Comparison of ENCODE assay signal across 10 cellular contexts in genomic region chr15:90840157-90840855, GRCh38. TPM values are rescaled to one million over a fixed set of nuclear protein-coding genes. Genes with fewer than 3 reads are reported as not detected.
DNase-seq lines count a peak whose midpoint lies in the region; ATAC-seq and TF ChIP-seq lines count a peak whose summit lies in the region.
"Had no signal": no experiment of that assay in that cellular context is flagged by ENCODE, and none has a peak within 500 bp of the region (broad histone marks: within the 10 kb centered on the region; RNA-seq: fewer than 3 reads in every experiment).

No MANE protein-coding gene starts in this region.

- no peaks in the 10 kb centered on the region for H3K9me3 ChIP-seq in stomach

- TF ChIP-seq POLR2A in stomach (IDR thresholded peaks at IDR 0.05) = no peak

- no peak for TF ChIP-seq CTCF in stomach (IDR thresholded peaks at IDR 0.05)

- H3K36me3 Mint-ChIP-seq in activated T-cell treated with anti-CD3 and anti-CD28 coated beads, Interleukin-2, amount 50 U/mL, for 24 hours (ENCODE audit: low read depth) = peaks cover 2% of the 10 kb centered on the region
- peaks cover 32% of the 10 kb centered on the region for H3K36me3 Mint-ChIP-seq in activated CD4-positive, alpha-beta memory T cell treated with anti-CD3 and anti-CD28 coated beads, Interleukin-2, amount 10 ng/mL, durations not matched to agents 7 days and 5 days (ENCODE audit: low read depth)

- WGBS in stomach, 5 donors = 85 to 95% (median 93%) methylated on average over 17 to 18 of the region's 18 CpGs

- H3K4me3 Mint-ChIP-seq in activated T-cell treated with anti-CD3 and anti-CD28 coated beads, Interleukin-2, amount 50 U/mL, for 24 hours = peak overlapping the region; percentile 74
- peak overlapping the region; percentile 79 for H3K4me3 Mint-ChIP-seq in activated CD4-positive, alpha-beta memory T cell treated with anti-CD3 and anti-CD28 coated beads, Interleukin-2, amount 10 ng/mL, durations not matched to agents 7 days and 5 days

- H3K27ac ChIP-seq in layer of hippocampus (ENCODE audit: low read depth, low read length) = peak overlapping the region; percentile 18
- H3K27ac ChIP-seq in stomach = peak overlapping the region; percentile 60 to 84 (median 75)
- H3K27ac ChIP-seq: WERI-Rb-1 had no signal

- no peaks in the 10 kb centered on the region for H3K27me3 Mint-ChIP-seq in activated T-cell treated with anti-CD3 and anti-CD28 coated beads, Interleukin-2, amount 50 U/mL, for 24 hours
- no peaks in the 10 kb centered on the region for H3K27me3 Mint-ChIP-seq in activated CD4-positive, alpha-beta memory T cell treated with anti-CD3 and anti-CD28 coated beads, Interleukin-2, amount 10 ng/mL, durations not matched to agents 7 days and 5 days

- POLR2A ChIA-PET in activated CD4-positive, alpha-beta memory T cell treated with anti-CD3 and anti-CD28 coated beads, Interleukin-2, amount 10 ng/mL, durations not matched to agents 7 days and 5 days (lab: Charles Lee) = interaction anchor here (1.4 to 9.2 kb wide), 9 partner anchors 10 to 123 kb away, joined by 7 to 153 read pairs (median 26); partner anchors contain the start of genes BLM, FURIN and HDDC3

- H3K36me3 ChIP-seq in stomach = no peaks in the 10 kb centered on the region
- H3K36me3 ChIP-seq: WERI-Rb-1 had no signal

- intact Hi-C loops in stomach (cut with DNase I; ENCODE audit: low total_unique reads) = no loop called here

- ATAC-seq in HG02623 (IDR thresholded peaks at IDR 0.05; ENCODE audit: unreplicated experiment) = no peak

- no peaks in the 10 kb centered on the region for H3K9me3 Mint-ChIP-seq in activated T-cell treated with anti-CD3 and anti-CD28 coated beads, Interleukin-2, amount 50 U/mL, for 24 hours
- no peaks in the 10 kb centered on the region for H3K9me3 Mint-ChIP-seq in activated CD4-positive, alpha-beta memory T cell treated with anti-CD3 and anti-CD28 coated beads, Interleukin-2, amount 10 ng/mL, durations not matched to agents 7 days and 5 days

- peak overlapping the region; percentile 96 for H3K27ac Mint-ChIP-seq in activated T-cell treated with anti-CD3 and anti-CD28 coated beads, Interleukin-2, amount 50 U/mL, for 24 hours
- H3K27ac Mint-ChIP-seq in activated CD4-positive, alpha-beta memory T cell treated with anti-CD3 and anti-CD28 coated beads, Interleukin-2, amount 10 ng/mL, durations not matched to agents 7 days and 5 days = peak overlapping the region; percentile 90

- CTCF ChIA-PET in activated CD4-positive, alpha-beta memory T cell treated with anti-CD3 and anti-CD28 coated beads, Interleukin-2, amount 10 ng/mL, durations not matched to agents 7 days and 5 days (lab: Charles Lee) = interaction anchor here (1.3 to 3.6 kb wide), 4 partner anchors 9 to 46 kb away, joined by 5 to 20 read pairs (median 11); no protein-coding TSS in a partner anchor

- H3K27me3 ChIP-seq in layer of hippocampus (ENCODE audit: control insufficient read depth, insufficient read depth, low read length) = no peaks in the 10 kb centered on the region
- H3K27me3 ChIP-seq in stomach = no peaks in the 10 kb centered on the region

- peaks cover 70% of the 10 kb centered on the region for H3K4me1 Mint-ChIP-seq in activated T-cell treated with anti-CD3 and anti-CD28 coated beads, Interleukin-2, amount 50 U/mL, for 24 hours (ENCODE audit: low read depth)
- H3K4me1 Mint-ChIP-seq in activated CD4-positive, alpha-beta memory T cell treated with anti-CD3 and anti-CD28 coated beads, Interleukin-2, amount 10 ng/mL, durations not matched to agents 7 days and 5 days = peaks cover 81% of the 10 kb centered on the region

- peaks cover 12 to 35% (median 22%) of the 10 kb centered on the region in 4 donors for H3K4me1 ChIP-seq in stomach

- H3K4me3 ChIP-seq in stomach = peak overlapping the region; percentile 13 to 25 (median 19)

- no peak for TF ChIP-seq EP300 in stomach (IDR thresholded peaks at IDR 0.05)

- DNase-seq in activated T-cell treated with anti-CD3 and anti-CD28 coated beads, Interleukin-2, amount 50 U/mL, for 24 hours = no peak
- DNase-seq in activated T-cell treated with anti-CD3 and anti-CD28 coated beads, Interleukin-2, amount 50 U/mL, for 1 hour = no peak
- DNase-seq in activated CD4-positive, alpha-beta memory T cell treated with anti-CD3 and anti-CD28 coated beads, Interleukin-2, amount 10 ng/mL, durations not matched to agents 7 days and 5 days = no peak
- DNase-seq in stomach = no peak
- DNase-seq in GF-D8 (lab: John Stamatoyannopoulos, UW) = no peak
- DNase-seq in Kasumi-1 (lab: John Stamatoyannopoulos, UW) = no peak
- DNase-seq: NCI-H1930, WERI-Rb-1 had no signal

RNA-seq across cellular contexts. Expression of gene FURIN, which starts 28.1 kb away (rescaled TPM):
- total RNA-seq in activated CD4-positive, alpha-beta memory T cell treated with anti-CD3 and anti-CD28 coated beads, Interleukin-2, amount 10 ng/mL, durations not matched to agents 7 days and 5 days = 100 to 1,000 TPM; 550 to 553 TPM
- 10 to 100 TPM; 32.7 to 81.1 (median 56.4) TPM for total RNA-seq in stomach
- 10 to 100 TPM; 13.7 to 26.3 (median 21.0) TPM for polyA plus RNA-seq in stomach

RNA-seq across cellular contexts. Expression of gene FES, which starts 44.0 kb away (rescaled TPM):
- total RNA-seq in activated CD4-positive, alpha-beta memory T cell treated with anti-CD3 and anti-CD28 coated beads, Interleukin-2, amount 10 ng/mL, durations not matched to agents 7 days and 5 days = 10 to 100 TPM; 31.2 to 32.4 TPM
- 10 to 100 TPM; 13.8 to 49.1 (median 25.1) TPM for total RNA-seq in stomach
- 10 to 100 TPM in 1 of 3 donors, 1 to 10 TPM in 2; 8.0 to 11.8 (median 8.9) TPM for polyA plus RNA-seq in stomach

Comparison
In these comparisons a context has a peak if more than half of its experiments do, and no peak if none do; other contexts are left out.
1. RNA of gene FURIN, which starts 28.1 kb away (total RNA-seq): 550 to 553 TPM in activated CD4-positive, alpha-beta memory T cell treated with anti-CD3 and anti-CD28 coated beads, Interleukin-2, amount 10 ng/mL, durations not matched to agents 7 days and 5 days; 32.7 to 81.1 TPM in stomach; every median in the first group is over 4 times any median in the second.